In the genomic region with DNA sequence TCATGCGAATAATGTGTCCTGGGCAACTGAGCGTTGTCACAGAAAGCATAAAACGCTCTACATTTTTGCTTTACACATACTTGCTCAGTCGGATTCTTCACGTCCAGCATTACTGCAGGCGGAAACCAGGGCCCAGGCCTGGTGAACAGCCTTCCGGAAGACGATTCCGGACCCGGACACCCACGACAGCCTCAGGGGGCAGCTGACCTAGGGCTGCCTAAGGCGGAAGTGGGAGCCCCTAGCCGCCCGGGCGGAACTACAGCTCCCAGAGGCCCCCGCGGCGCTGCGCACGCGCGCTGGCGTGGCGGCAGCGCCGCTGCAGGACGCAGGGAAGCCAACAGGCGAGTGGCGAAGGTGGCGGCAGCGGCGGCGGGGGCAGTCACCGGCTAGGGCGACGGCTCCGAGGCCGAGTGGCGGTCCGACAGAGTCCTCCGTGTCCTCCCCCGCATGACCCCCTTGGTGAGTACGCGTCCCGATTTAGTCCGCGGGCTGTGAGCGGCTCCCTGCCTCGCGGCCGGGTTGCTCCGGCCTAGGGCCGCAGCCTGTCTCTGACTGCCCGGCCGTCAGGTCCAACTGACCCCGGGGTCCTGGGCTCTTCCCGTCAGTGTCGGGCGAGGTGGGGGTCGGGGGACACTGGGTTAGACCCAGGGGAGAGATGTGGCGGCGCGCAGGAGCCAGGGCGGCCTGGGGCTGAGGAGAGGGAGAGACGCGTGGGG, we compare ENCODE assay signal across 8 cellular contexts. TPM values are rescaled to one million over a fixed set of nuclear protein-coding genes. Genes with fewer than 3 reads are reported as not detected.
DNase-seq lines count a peak whose midpoint lies in the region; ATAC-seq and TF ChIP-seq lines count a peak whose summit lies in the region.

A gene with protein sequence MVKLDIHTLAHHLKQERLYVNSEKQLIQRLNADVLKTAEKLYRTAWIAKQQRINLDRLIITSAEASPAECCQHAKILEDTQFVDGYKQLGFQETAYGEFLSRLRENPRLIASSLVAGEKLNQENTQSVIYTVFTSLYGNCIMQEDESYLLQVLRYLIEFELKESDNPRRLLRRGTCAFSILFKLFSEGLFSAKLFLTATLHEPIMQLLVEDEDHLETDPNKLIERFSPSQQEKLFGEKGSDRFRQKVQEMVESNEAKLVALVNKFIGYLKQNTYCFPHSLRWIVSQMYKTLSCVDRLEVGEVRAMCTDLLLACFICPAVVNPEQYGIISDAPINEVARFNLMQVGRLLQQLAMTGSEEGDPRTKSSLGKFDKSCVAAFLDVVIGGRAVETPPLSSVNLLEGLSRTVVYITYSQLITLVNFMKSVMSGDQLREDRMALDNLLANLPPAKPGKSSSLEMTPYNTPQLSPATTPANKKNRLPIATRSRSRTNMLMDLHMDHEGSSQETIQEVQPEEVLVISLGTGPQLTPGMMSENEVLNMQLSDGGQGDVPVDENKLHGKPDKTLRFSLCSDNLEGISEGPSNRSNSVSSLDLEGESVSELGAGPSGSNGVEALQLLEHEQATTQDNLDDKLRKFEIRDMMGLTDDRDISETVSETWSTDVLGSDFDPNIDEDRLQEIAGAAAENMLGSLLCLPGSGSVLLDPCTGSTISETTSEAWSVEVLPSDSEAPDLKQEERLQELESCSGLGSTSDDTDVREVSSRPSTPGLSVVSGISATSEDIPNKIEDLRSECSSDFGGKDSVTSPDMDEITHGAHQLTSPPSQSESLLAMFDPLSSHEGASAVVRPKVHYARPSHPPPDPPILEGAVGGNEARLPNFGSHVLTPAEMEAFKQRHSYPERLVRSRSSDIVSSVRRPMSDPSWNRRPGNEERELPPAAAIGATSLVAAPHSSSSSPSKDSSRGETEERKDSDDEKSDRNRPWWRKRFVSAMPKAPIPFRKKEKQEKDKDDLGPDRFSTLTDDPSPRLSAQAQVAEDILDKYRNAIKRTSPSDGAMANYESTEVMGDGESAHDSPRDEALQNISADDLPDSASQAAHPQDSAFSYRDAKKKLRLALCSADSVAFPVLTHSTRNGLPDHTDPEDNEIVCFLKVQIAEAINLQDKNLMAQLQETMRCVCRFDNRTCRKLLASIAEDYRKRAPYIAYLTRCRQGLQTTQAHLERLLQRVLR (N-terminal part only) (plus strand): TSS at position 326 of the 716 bp plus-strand sequence. CDS start 37,096 bp downstream, outside the sequence.

- peak; percentile 26 for TF ChIP-seq CTCF in epithelial cell of proximal tubule (conservative IDR thresholded peaks at IDR 0.05; ENCODE audit: low read depth, low read length)

- peak; percentile 86 for ATAC-seq in GM21526 (IDR thresholded peaks at IDR 0.05; ENCODE audit: low FRiP score, unreplicated experiment)

- peak; percentile 54 for DNase-seq in DMS153 treated with DMSO at 0.1 percent for 48 hours (lab: John Stamatoyannopoulos, UW; ENCODE audit: unreplicated experiment)
- peak; percentile 94 for DNase-seq in HuH-7.5 (ENCODE audit: low spot score)
- peak; percentile 51 for DNase-seq in OCI-M2 (lab: John Stamatoyannopoulos, UW; ENCODE audit: unreplicated experiment)
- DNase-seq in activated T-cell treated with anti-CD3 and anti-CD28 coated beads for 4 hours = peak; percentile 79
- DNase-seq in epithelial cell of proximal tubule (ENCODE audit: low read depth) = no peak
- peak; percentile 84 for DNase-seq in mucosa of gallbladder (ENCODE audit: low spot score)
- DNase-seq in stimulated activated CD8-positive, alpha-beta memory T cell treated with anti-CD3 and anti-CD28 coated beads, Interleukin-4, amount 100 ng/mL, for 4 hours (ENCODE audit: low read depth in 2 of 2, low spot score in 1 of 2) = peak; percentile 61 to 75

- H3K4me3 ChIP-seq in epithelial cell of proximal tubule (ENCODE audit: low read depth, low read length) = peak within 1 kb of the TSS; percentile 100

RNA-seq across cellular contexts. Expression of the gene that starts here (rescaled TPM):
- 18.2 and 20.8 TPM in 2 replicates for total RNA-seq in epithelial cell of proximal tubule
- 45.8 TPM for total RNA-seq in mucosa of gallbladder
